In genomic region chr5:36240779-36241635, GRCh38 we compare ENCODE assay signal across 8 cellular contexts. TPM values are rescaled to one million over a fixed set of nuclear protein-coding genes. Genes with fewer than 3 reads are reported as not detected.
DNase-seq lines count a peak whose midpoint lies in the region; ATAC-seq and TF ChIP-seq lines count a peak whose summit lies in the region.

No MANE protein-coding gene starts in this region.

- no peaks in the 10 kb centered on the region for H3K36me3 ChIP-seq in mesodermal cell (ENCODE audit: control insufficient read depth, insufficient read depth, low read length)

- peak overlapping the region; percentile 93 for H3K27ac ChIP-seq in mesodermal cell (ENCODE audit: low read depth, low read length, severe bottlenecking)

- DNase-seq in AG09309 (ENCODE audit: low read depth) (no peak), NCI-H526 treated with DMSO at 0.1 percent for 48 hours (lab: John Stamatoyannopoulos, UW) (peak; percentile 67), epithelial cell of esophagus (ENCODE audit: low read depth) (peak; percentile 52)
- peak; percentile 73 for DNase-seq in activated CD8-positive, alpha-beta memory T cell treated with anti-CD3 and anti-CD28 coated beads, Interleukin-2, amount 50 U/mL, for 48 hours
- peak; percentile 63 for DNase-seq in stimulated activated CD8-positive, alpha-beta memory T cell treated with anti-CD3 and anti-CD28 coated beads, Interleukin-4, amount 100 ng/mL, for 48 hours

- TF ChIP-seq CTCF in AG09309 (IDR thresholded peaks at IDR 0.05; ENCODE audit: control insufficient read depth, insufficient read depth, low read depth, low read length, missing control alignments) (no peak), epithelial cell of esophagus (IDR thresholded peaks at IDR 0.05; ENCODE audit: insufficient read depth, low read depth, low read length, missing control alignments) (no peak)

- no peaks in the 10 kb centered on the region for H3K9me3 ChIP-seq in mesodermal cell (ENCODE audit: control insufficient read depth, low read length)

- WGBS in mesodermal cell (ENCODE audit: insufficient coverage in 2 of 2), 2 experiments: 0% methylated on average over 36 to 59 of the region's 62 CpGs

- peaks cover 10% of the 10 kb centered on the region for H3K4me1 ChIP-seq in mesodermal cell (ENCODE audit: control insufficient read depth, insufficient read depth, low read length, poor library complexity, severe bottlenecking)

- ATAC-seq in GM18868 (IDR thresholded peaks at IDR 0.05; ENCODE audit: unreplicated experiment): peak; percentile 23
- peak; percentile 26 for ATAC-seq in HG03108 (IDR thresholded peaks at IDR 0.05; ENCODE audit: unreplicated experiment)

- H3K4me3 ChIP-seq in AG09309 (ENCODE audit: control insufficient read depth, low read depth, low read length) (peak overlapping the region; percentile 93), epithelial cell of esophagus (ENCODE audit: low read length) (peak overlapping the region; percentile 80), mesodermal cell (ENCODE audit: extremely low read depth, insufficient read depth, low read length, poor library complexity, severe bottlenecking) (peak overlapping the region; percentile 72)

RNA-seq across cellular contexts. Expression of gene NADK2, which starts 0.7 kb away (rescaled TPM):
- polyA plus RNA-seq in mesodermal cell (2013, experiment 1 of 2): 26.8 TPM
- polyA plus RNA-seq in mesodermal cell (2013, experiment 2 of 2): 27.6 TPM
